ENCODE assay signal across 8 cellular contexts in the genomic region with DNA sequence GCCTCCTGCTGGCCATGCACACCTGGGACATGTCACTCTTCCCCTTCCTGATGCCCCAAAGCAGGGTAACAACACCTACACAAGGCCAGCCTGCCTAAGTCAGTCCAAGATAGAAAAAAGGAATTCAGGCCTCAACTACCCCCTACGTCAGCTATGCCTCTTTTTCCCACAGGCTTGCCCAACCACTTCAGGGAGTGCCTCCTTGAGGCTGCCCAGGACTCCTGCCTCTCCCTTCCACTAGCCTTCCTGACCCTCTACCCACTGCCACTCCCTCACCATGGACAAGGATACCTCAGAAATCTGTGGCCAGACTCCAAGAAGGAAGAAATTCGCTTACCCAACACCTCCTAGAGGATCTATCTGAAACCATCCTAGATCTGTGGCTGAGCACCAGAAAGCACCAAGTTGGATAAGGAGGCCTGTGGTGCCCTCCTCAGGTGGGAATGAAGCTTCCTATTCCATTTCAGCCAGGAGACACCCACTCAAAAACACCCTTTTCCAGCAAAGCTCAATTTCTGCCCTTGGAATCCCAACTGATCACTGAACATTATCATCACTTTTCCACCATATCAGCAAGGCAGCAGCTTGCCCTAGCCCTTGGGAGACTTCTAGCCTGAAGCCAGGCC. TPM values are rescaled to one million over a fixed set of nuclear protein-coding genes. Genes with fewer than 3 reads are reported as not detected.
DNase-seq lines count a peak whose midpoint lies in the region; ATAC-seq, FAIRE-seq and TF ChIP-seq lines count a peak whose summit lies in the region.

No MANE protein-coding gene starts in this region.

- H3K36me3 Mint-ChIP-seq in activated T-cell treated with anti-CD3 and anti-CD28 coated beads, Interleukin-2, amount 50 U/mL, for 24 hours (ENCODE audit: low read depth) = peaks cover 68% of the 10 kb centered on the region
- peaks cover 46% of the 10 kb centered on the region for H3K36me3 Mint-ChIP-seq in activated T-helper 2 cell treated with anti-CD3 and anti-CD28 coated beads, Interferon-gamma antibody, Interleukin-2, Interleukin-4, amounts not matched to agents 10 μg/mL and 5 μg/mL and 100 μg/mL, durations not matched to agents 14 hours and 24 hours and 36 hours (ENCODE audit: low read depth)

- H3K9me3 Mint-ChIP-seq in activated T-cell treated with anti-CD3 and anti-CD28 coated beads, Interleukin-2, amount 50 U/mL, for 24 hours = no peaks in the 10 kb centered on the region
- H3K9me3 Mint-ChIP-seq in activated T-helper 2 cell treated with anti-CD3 and anti-CD28 coated beads, Interferon-gamma antibody, Interleukin-2, Interleukin-4, amounts not matched to agents 10 μg/mL and 5 μg/mL and 100 μg/mL, durations not matched to agents 14 hours and 24 hours and 36 hours = no peaks in the 10 kb centered on the region

- no peak for FAIRE-seq in kidney (lab: Jason Lieb, UNC)
- FAIRE-seq in D721Med (lab: Jason Lieb, UNC) = no peak

- peak overlapping the region; percentile 92 for H3K4me3 Mint-ChIP-seq in activated T-cell treated with anti-CD3 and anti-CD28 coated beads, Interleukin-2, amount 50 U/mL, for 24 hours
- peak overlapping the region; percentile 93 for H3K4me3 Mint-ChIP-seq in activated T-helper 2 cell treated with anti-CD3 and anti-CD28 coated beads, Interferon-gamma antibody, Interleukin-2, Interleukin-4, amounts not matched to agents 10 μg/mL and 5 μg/mL and 100 μg/mL, durations not matched to agents 14 hours and 24 hours and 36 hours (ENCODE audit: low read depth)

- H3K36me3 ChIP-seq in kidney (ENCODE audit: control insufficient read depth in 1 of 2, insufficient read depth in 2 of 2, low read length in 2 of 2) = peaks cover 0 to 18% of the 10 kb centered on the region in 2 donors
- peaks cover 32% of the 10 kb centered on the region for H3K36me3 ChIP-seq in thymus (ENCODE audit: control insufficient read depth, insufficient read depth)

- WGBS in thymus = 85% methylated on average over 2 of the region's 2 CpGs

- H3K27ac ChIP-seq in kidney (ENCODE audit: low read depth in 2 of 2, low read length in 2 of 2) (no peak overlapping the region), thymus (ENCODE audit: low read depth) (no peak overlapping the region)

- TF ChIP-seq CTCF in kidney (IDR thresholded peaks at IDR 0.05; ENCODE audit: borderline replicate concordance, extremely low read depth, insufficient read depth) (no peak), D721Med (IDR thresholded peaks at IDR 0.05; ENCODE audit: insufficient read depth, missing control alignments) (no peak)

- peak overlapping the region in 1 of 2 donors; percentile 91 for H3K9ac ChIP-seq in kidney (ENCODE audit: low read length in 2 of 2)

- H3K4me1 Mint-ChIP-seq in activated T-cell treated with anti-CD3 and anti-CD28 coated beads, Interleukin-2, amount 50 U/mL, for 24 hours (ENCODE audit: low read depth) = peaks cover 59% of the 10 kb centered on the region
- peaks cover 41% of the 10 kb centered on the region for H3K4me1 Mint-ChIP-seq in activated T-helper 2 cell treated with anti-CD3 and anti-CD28 coated beads, Interferon-gamma antibody, Interleukin-2, Interleukin-4, amounts not matched to agents 10 μg/mL and 5 μg/mL and 100 μg/mL, durations not matched to agents 14 hours and 24 hours and 36 hours (ENCODE audit: low read depth)

- peak overlapping the region; percentile 100 for H3K27ac Mint-ChIP-seq in activated T-cell treated with anti-CD3 and anti-CD28 coated beads, Interleukin-2, amount 50 U/mL, for 24 hours
- peak overlapping the region; percentile 22 for H3K27ac Mint-ChIP-seq in activated T-helper 2 cell treated with anti-CD3 and anti-CD28 coated beads, Interferon-gamma antibody, Interleukin-2, Interleukin-4, amounts not matched to agents 10 μg/mL and 5 μg/mL and 100 μg/mL, durations not matched to agents 14 hours and 24 hours and 36 hours

- no peak for DNase-seq in activated T-cell treated with anti-CD3 and anti-CD28 coated beads, Interleukin-2, amount 50 U/mL, for 24 hours
- no peak for DNase-seq in activated T-cell treated with anti-CD3 and anti-CD28 coated beads for 4 hours
- no peak for DNase-seq in activated T-helper 2 cell treated with anti-CD3 and anti-CD28 coated beads, Interferon-gamma antibody, Interleukin-2, Interleukin-4, amounts not matched to agents 10 μg/mL and 5 μg/mL and 100 μg/mL, durations not matched to agents 14 hours and 24 hours and 36 hours (ENCODE audit: low spot score)
- DNase-seq in kidney = no peak
- DNase-seq in D721Med (ENCODE audit: insufficient read length, low spot score) = no peak
- no peak for DNase-seq in activated gamma-delta T cell treated with Interleukin-2 at 50 U/mL for 16 hours

- peaks cover 0 to 16% of the 10 kb centered on the region in 2 donors for H3K4me1 ChIP-seq in kidney (ENCODE audit: control insufficient read depth in 1 of 2, insufficient read depth in 1 of 2, low read depth in 1 of 2, low read length in 2 of 2)
- peaks cover 5% of the 10 kb centered on the region for H3K4me1 ChIP-seq in thymus (ENCODE audit: control insufficient read depth, insufficient read depth, low read length)

- H3K27me3 Mint-ChIP-seq in activated T-cell treated with anti-CD3 and anti-CD28 coated beads, Interleukin-2, amount 50 U/mL, for 24 hours = no peaks in the 10 kb centered on the region
- H3K27me3 Mint-ChIP-seq in activated T-helper 2 cell treated with anti-CD3 and anti-CD28 coated beads, Interferon-gamma antibody, Interleukin-2, Interleukin-4, amounts not matched to agents 10 μg/mL and 5 μg/mL and 100 μg/mL, durations not matched to agents 14 hours and 24 hours and 36 hours (ENCODE audit: low read depth) = no peaks in the 10 kb centered on the region

- H3K4me3 ChIP-seq in kidney (ENCODE audit: low read length in 2 of 2) (peak overlapping the region; percentile 89 to 91), thymus (ENCODE audit: low read length) (peak overlapping the region; percentile 82)

- no peak for ATAC-seq in GM21825 (IDR thresholded peaks at IDR 0.05; ENCODE audit: unreplicated experiment)

- intact Hi-C loops in activated T-helper 2 cell treated with anti-CD3 and anti-CD28 coated beads, Interferon-gamma antibody, Interleukin-2, Interleukin-4, amounts not matched to agents 10 μg/mL and 5 μg/mL and 100 μg/mL, durations not matched to agents 14 hours and 24 hours and 36 hours (cut with micrococcal nuclease) = loop anchor here (10.0 kb wide), 2 partner anchors 148 to 212 kb away; a partner anchor contains a TSS
- intact Hi-C loops in kidney (cut with DNase I) = no loop called here

- no peaks in the 10 kb centered on the region for H3K9me3 ChIP-seq in kidney (ENCODE audit: control insufficient read depth in 1 of 2, low read length in 2 of 2)
- H3K9me3 ChIP-seq in thymus (ENCODE audit: control insufficient read depth) = no peaks in the 10 kb centered on the region

- no peaks in the 10 kb centered on the region for H3K27me3 ChIP-seq in thymus (ENCODE audit: control insufficient read depth, insufficient read depth)

RNA-seq across cellular contexts. Expression of a gene that starts 1.8 kb away (rescaled TPM):
- 98.3 and 111 TPM in 2 replicates for total RNA-seq in activated T-helper 2 cell treated with anti-CD3 and anti-CD28 coated beads, Interferon-gamma antibody, Interleukin-2, Interleukin-4, amounts not matched to agents 10 μg/mL and 5 μg/mL and 100 μg/mL, durations not matched to agents 14 hours and 24 hours and 36 hours
- total RNA-seq in kidney = 114 TPM
- 14.9 TPM for polyA plus RNA-seq in kidney (ENCODE audit: insufficient read depth, low read depth, low replicate concordance)
- polyA plus RNA-seq in thymus = 29.0 TPM

RNA-seq across cellular contexts. Expression of a gene that starts 58.2 kb away (rescaled TPM):
- total RNA-seq in activated T-helper 2 cell treated with anti-CD3 and anti-CD28 coated beads, Interferon-gamma antibody, Interleukin-2, Interleukin-4, amounts not matched to agents 10 μg/mL and 5 μg/mL and 100 μg/mL, durations not matched to agents 14 hours and 24 hours and 36 hours = 0.14 and 0.21 TPM in 2 replicates
- 20.9 TPM for total RNA-seq in kidney
- 56.2 TPM for polyA plus RNA-seq in kidney (ENCODE audit: insufficient read depth, low read depth, low replicate concordance)
- polyA plus RNA-seq in thymus = 10.2 TPM

Comparison
In these comparisons a context has a peak if more than half of its experiments do, and no peak if none do; other contexts are left out.
1. RNA of a gene that starts 58.2 kb away (total RNA-seq): 20.9 TPM in kidney (single experiment); 0.14 to 0.21 TPM in activated T-helper 2 cell treated with anti-CD3 and anti-CD28 coated beads, Interferon-gamma antibody, Interleukin-2, Interleukin-4, amounts not matched to agents 10 μg/mL and 5 μg/mL and 100 μg/mL, durations not matched to agents 14 hours and 24 hours and 36 hours; every median in the first group is over 10 times any median in the second.